Comparison of ENCODE assay signal across 13 cellular contexts in the genomic region with DNA sequence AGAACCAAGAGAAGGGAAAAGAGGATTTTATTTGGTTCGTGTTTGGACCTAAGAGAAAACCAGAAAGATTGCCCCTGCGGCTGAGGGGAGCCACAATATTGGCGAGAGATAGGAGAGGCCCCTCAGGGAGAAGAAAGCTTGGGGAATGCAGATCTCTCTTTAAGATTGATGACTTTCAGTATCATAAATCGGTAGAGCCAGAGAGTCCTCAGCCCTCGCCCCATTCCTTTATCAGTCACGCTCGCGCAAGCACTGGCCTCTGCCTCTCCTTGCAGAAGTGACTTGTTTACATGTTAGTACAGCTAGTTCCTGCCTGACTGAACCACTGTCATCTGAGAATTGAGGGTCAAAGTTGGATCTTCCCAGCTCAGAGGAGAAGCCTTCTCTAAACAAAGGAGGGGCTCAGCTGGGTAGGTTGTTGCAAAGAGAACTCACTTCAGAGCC. TPM values are rescaled to one million over a fixed set of nuclear protein-coding genes. Genes with fewer than 3 reads are reported as not detected.
DNase-seq lines count a peak whose midpoint lies in the region; ATAC-seq lines count a peak whose summit lies in the region.
"Had no signal": no experiment of that assay in that cellular context is flagged by ENCODE, and none has a peak within 500 bp of the region (broad histone marks: within the 10 kb centered on the region; RNA-seq: fewer than 3 reads in every experiment).

No MANE protein-coding gene starts in this region.

- H3K4me1 Mint-ChIP-seq in stimulated activated naive CD8-positive, alpha-beta T cell treated with anti-CD3 and anti-CD28 coated beads, Interleukin-15, amount 100 ng/mL, for 72 hours = peaks cover 22% of the 10 kb centered on the region
- H3K4me1 Mint-ChIP-seq in effector memory CD8-positive, alpha-beta T cell (ENCODE audit: low read depth in 2 of 2) = peaks cover 7 to 17% of the 10 kb centered on the region in 2 donors
- peaks cover 12 to 20% (median 12%) of the 10 kb centered on the region in 3 donors for H3K4me1 Mint-ChIP-seq in naive B cell
- H3K4me1 Mint-ChIP-seq in naive thymus-derived CD8-positive, alpha-beta T cell = peaks cover 7 to 19% (median 17%) of the 10 kb centered on the region in 4 donors

- POLR2A ChIA-PET in naive thymus-derived CD8-positive, alpha-beta T cell (lab: Charles Lee) = interaction anchor here (0.7 to 1.8 kb wide), 6 partner anchors 24 to 241 kb away, joined by 3 to 13 read pairs (median 6); a partner anchor contains a TSS

- peak overlapping the region in 1 of 2 donors; percentile 82 for H3K4me3 Mint-ChIP-seq in stimulated activated naive CD8-positive, alpha-beta T cell treated with anti-CD3 and anti-CD28 coated beads, Interleukin-15, amount 100 ng/mL, for 72 hours
- H3K4me3 Mint-ChIP-seq in effector memory CD8-positive, alpha-beta T cell = no peak overlapping the region
- peak overlapping the region in 5 of 8 donors; percentile 34 to 76 (median 56) for H3K4me3 Mint-ChIP-seq in naive B cell
- peak overlapping the region in 3 of 10 donors; percentile 60 to 80 (median 76) for H3K4me3 Mint-ChIP-seq in naive thymus-derived CD8-positive, alpha-beta T cell
- H3K4me3 Mint-ChIP-seq: activated naive CD4-positive, alpha-beta T cell treated with anti-CD3 and anti-CD28 coated beads, Interleukin-2, amount 10 ng/mL, durations not matched to agents 7 days and 5 days had no signal

- DNase-seq in stimulated activated naive CD8-positive, alpha-beta T cell treated with anti-CD3 and anti-CD28 coated beads, Interleukin-15, amount 100 ng/mL, for 72 hours = no peak
- no peak for DNase-seq in stimulated activated naive CD8-positive, alpha-beta T cell treated with anti-CD3 and anti-CD28 coated beads, Interleukin-15, Interleukin-2, amounts not matched to agents 100 U/mL and 50 U/mL, for 24 hours
- no peak for DNase-seq in effector memory CD8-positive, alpha-beta T cell
- DNase-seq in naive B cell (no peak), NCI-H82 (lab: John Stamatoyannopoulos, UW) (no peak)
- no peak for DNase-seq in naive thymus-derived CD8-positive, alpha-beta T cell
- no peak for DNase-seq in central memory CD4-positive, alpha-beta T cell

- H3K27ac Mint-ChIP-seq in stimulated activated naive CD8-positive, alpha-beta T cell treated with anti-CD3 and anti-CD28 coated beads, Interleukin-15, amount 100 ng/mL, for 72 hours = peak overlapping the region; percentile 22 to 75
- peak overlapping the region; percentile 10 to 36 for H3K27ac Mint-ChIP-seq in effector memory CD8-positive, alpha-beta T cell
- peak overlapping the region in 1 of 6 donors; percentile 32 for H3K27ac Mint-ChIP-seq in naive B cell
- H3K27ac Mint-ChIP-seq in naive thymus-derived CD8-positive, alpha-beta T cell = peak overlapping the region in 3 of 10 donors; percentile 41 to 71 (median 68)

- no peak for ATAC-seq in stimulated activated naive CD8-positive, alpha-beta T cell treated with anti-CD3 and anti-CD28 coated beads, Interleukin-15, amount 100 ng/mL, for 72 hours
- ATAC-seq in stimulated activated naive CD8-positive, alpha-beta T cell treated with anti-CD3 and anti-CD28 coated beads, Interleukin-15, Interleukin-2, amounts not matched to agents 100 U/mL and 50 U/mL, for 24 hours = no peak
- no peak for ATAC-seq in effector memory CD8-positive, alpha-beta T cell (replicated peaks)
- ATAC-seq in naive B cell (ENCODE audit: low read depth in 2 of 2) = no peak
- ATAC-seq in naive thymus-derived CD8-positive, alpha-beta T cell = no peak
- ATAC-seq in HG02759 (IDR thresholded peaks at IDR 0.05; ENCODE audit: unreplicated experiment) = no peak

- H3K36me3 Mint-ChIP-seq in effector memory CD8-positive, alpha-beta T cell (ENCODE audit: insufficient read depth) = no peaks in the 10 kb centered on the region
- H3K36me3 Mint-ChIP-seq in naive B cell = peaks cover 9 to 14% of the 10 kb centered on the region in 2 donors
- peaks cover 0 to 6% (median 3%) of the 10 kb centered on the region in 3 donors for H3K36me3 Mint-ChIP-seq in naive thymus-derived CD8-positive, alpha-beta T cell
- H3K36me3 Mint-ChIP-seq: activated naive CD4-positive, alpha-beta T cell treated with anti-CD3 and anti-CD28 coated beads, Interleukin-2, amount 10 ng/mL, durations not matched to agents 7 days and 5 days had no signal

- peaks cover 11 to 15% of the 10 kb centered on the region in 2 donors for H3K9me3 Mint-ChIP-seq in stimulated activated naive CD8-positive, alpha-beta T cell treated with anti-CD3 and anti-CD28 coated beads, Interleukin-15, amount 100 ng/mL, for 72 hours
- H3K9me3 Mint-ChIP-seq in effector memory CD8-positive, alpha-beta T cell = peaks cover 0 to 9% of the 10 kb centered on the region in 2 donors
- H3K9me3 Mint-ChIP-seq in naive B cell = peaks cover 0 to 11% (median 7%) of the 10 kb centered on the region in 7 donors
- H3K9me3 Mint-ChIP-seq in naive thymus-derived CD8-positive, alpha-beta T cell = peaks cover 0 to 8% (median 0%) of the 10 kb centered on the region in 9 donors

- H3K27me3 Mint-ChIP-seq in stimulated activated naive CD8-positive, alpha-beta T cell treated with anti-CD3 and anti-CD28 coated beads, Interleukin-15, amount 100 ng/mL, for 72 hours = peaks cover 46% of the 10 kb centered on the region
- peaks cover 35 to 53% of the 10 kb centered on the region in 2 donors for H3K27me3 Mint-ChIP-seq in effector memory CD8-positive, alpha-beta T cell
- H3K27me3 Mint-ChIP-seq in naive B cell = peaks cover 24 to 64% (median 62%) of the 10 kb centered on the region in 3 donors
- H3K27me3 Mint-ChIP-seq in naive thymus-derived CD8-positive, alpha-beta T cell = peaks cover 4 to 32% (median 12%) of the 10 kb centered on the region in 5 donors

RNA-seq across cellular contexts. Expression of a gene that starts 21.5 kb away (rescaled TPM):
- not detected for polyA plus RNA-seq in naive B cell (ENCODE audit: low read depth in 6 of 6)
- not detected for total RNA-seq in naive thymus-derived CD8-positive, alpha-beta T cell
- polyA plus RNA-seq in naive thymus-derived CD8-positive, alpha-beta T cell = not detected
- total RNA-seq: activated CD4-positive, alpha-beta T cell treated with anti-CD3 and anti-CD28 coated beads, Interleukin-2, amount 10 ng/mL, durations not matched to agents 24 days and 14 days had no signal

RNA-seq across cellular contexts. Expression of a gene that starts 22.2 kb away (rescaled TPM):
- not detected for polyA plus RNA-seq in naive B cell (ENCODE audit: low read depth in 6 of 6)
- total RNA-seq in naive thymus-derived CD8-positive, alpha-beta T cell = not detected
- not detected for polyA plus RNA-seq in naive thymus-derived CD8-positive, alpha-beta T cell
- total RNA-seq: activated CD4-positive, alpha-beta T cell treated with anti-CD3 and anti-CD28 coated beads, Interleukin-2, amount 10 ng/mL, durations not matched to agents 24 days and 14 days; occipital lobe; upper lobe of right lung had no signal

RNA-seq across cellular contexts. Expression of a gene that starts 30.9 kb away (rescaled TPM):
- not detected for polyA plus RNA-seq in naive B cell (ENCODE audit: low read depth in 6 of 6)
- not detected for total RNA-seq in naive thymus-derived CD8-positive, alpha-beta T cell
- not detected for polyA plus RNA-seq in naive thymus-derived CD8-positive, alpha-beta T cell
- total RNA-seq: activated CD4-positive, alpha-beta T cell treated with anti-CD3 and anti-CD28 coated beads, Interleukin-2, amount 10 ng/mL, durations not matched to agents 24 days and 14 days had no signal

RNA-seq across cellular contexts. Expression of a gene that starts 37.1 kb away (rescaled TPM):
- not detected for polyA plus RNA-seq in naive B cell (ENCODE audit: low read depth in 6 of 6)
- total RNA-seq in naive thymus-derived CD8-positive, alpha-beta T cell = not detected
- not detected for polyA plus RNA-seq in naive thymus-derived CD8-positive, alpha-beta T cell
- total RNA-seq: activated CD4-positive, alpha-beta T cell treated with anti-CD3 and anti-CD28 coated beads, Interleukin-2, amount 10 ng/mL, durations not matched to agents 24 days and 14 days; dorsolateral prefrontal cortex; upper lobe of right lung had no signal

RNA-seq across cellular contexts. Expression of a gene that starts 44.2 kb away (rescaled TPM):
- polyA plus RNA-seq in naive B cell (ENCODE audit: low read depth in 6 of 6) = not detected
- not detected for total RNA-seq in naive thymus-derived CD8-positive, alpha-beta T cell
- not detected for polyA plus RNA-seq in naive thymus-derived CD8-positive, alpha-beta T cell
- total RNA-seq: activated CD4-positive, alpha-beta T cell treated with anti-CD3 and anti-CD28 coated beads, Interleukin-2, amount 10 ng/mL, durations not matched to agents 24 days and 14 days had no signal

Comparison
In these comparisons a context has a peak if more than half of its experiments do, and no peak if none do; other contexts are left out.
1. H3K4me3 Mint-ChIP-seq: peak in naive B cell (5 of 8); none in effector memory CD8-positive, alpha-beta T cell (0 of 2).